8 cellular contexts compared by ENCODE assay signal in the genomic region with DNA sequence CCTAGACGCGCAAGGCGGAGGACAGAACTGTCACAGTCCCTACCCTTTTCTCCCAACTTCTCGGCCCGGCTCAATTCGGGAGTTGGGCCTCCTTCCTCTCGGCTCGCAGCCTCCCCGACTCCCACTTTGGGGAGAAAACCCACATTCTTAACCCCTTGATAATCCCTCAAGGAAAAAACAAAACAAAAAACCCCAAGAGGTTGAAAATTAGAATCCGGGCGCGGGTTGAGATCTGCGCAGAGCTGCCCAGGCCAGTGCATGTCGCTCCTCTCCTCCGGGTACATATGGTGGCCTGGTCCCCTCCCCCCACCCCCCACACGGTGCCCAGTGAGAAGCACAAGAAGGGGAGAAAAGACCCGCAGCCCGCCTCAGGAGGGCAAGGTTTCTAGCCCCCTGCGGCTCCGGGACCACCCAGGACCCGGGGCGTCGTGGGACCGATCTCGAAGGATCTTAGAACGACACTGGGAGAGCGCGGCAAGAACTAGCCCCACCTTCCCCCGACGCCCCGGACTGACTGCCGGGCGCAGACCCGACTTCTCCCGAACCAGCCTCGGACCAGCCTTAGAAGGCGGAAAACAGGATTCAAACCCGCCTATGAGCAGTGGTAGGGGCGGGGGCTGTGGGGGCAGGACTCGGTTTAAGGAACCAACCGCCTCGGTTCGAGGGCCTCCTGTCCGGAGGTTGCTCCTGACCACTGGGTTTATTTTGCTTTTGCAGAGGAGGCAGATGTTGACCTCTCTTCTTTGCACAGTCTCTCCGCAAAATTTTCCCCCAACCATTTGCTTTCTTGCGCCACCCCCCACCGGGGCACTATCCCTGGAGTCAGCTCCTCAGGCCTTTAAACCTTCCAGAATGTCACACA. TPM values are rescaled to one million over a fixed set of nuclear protein-coding genes. Genes with fewer than 3 reads are reported as not detected.
DNase-seq lines count a peak whose midpoint lies in the region; ATAC-seq and TF ChIP-seq lines count a peak whose summit lies in the region.

No MANE protein-coding gene starts in this region.

- peak overlapping the region; percentile 92 for H3K4me3 ChIP-seq in BJ (ENCODE audit: low read depth, low read length)
- peak overlapping the region; percentile 76 for H3K4me3 ChIP-seq in PC-3 (ENCODE audit: low read length)
- H3K4me3 ChIP-seq in fibroblast of lung (replicated peaks in 1 of 4; ENCODE audit: control extremely low read depth in 1 of 4, insufficient read depth in 1 of 4, low read depth in 3 of 4, low read length in 4 of 4): peak overlapping the region; percentile 45 to 96 (median 94)

- TF ChIP-seq CTCF in BJ (IDR thresholded peaks at IDR 0.05; ENCODE audit: insufficient read depth, low read depth, low read length) (no peak), PC-3 (conservative IDR thresholded peaks at IDR 0.05; ENCODE audit: low read depth, low read length) (no peak), fibroblast of lung (conservative IDR thresholded peaks at IDR 0.05 in 1 of 2, IDR thresholded peaks at IDR 0.05 in 1 of 2; ENCODE audit: low read depth in 1 of 2, low read length in 2 of 2) (no peak), neural crest cell (conservative IDR thresholded peaks at IDR 0.05) (no peak)

- no peaks in the 10 kb centered on the region for H3F3A ChIP-seq in PC-3 (ENCODE audit: low read length, unreplicated experiment)

- H3K4me3 Mint-ChIP-seq in neural crest cell: peak overlapping the region; percentile 88

- no peaks in the 10 kb centered on the region for H3K9me2 ChIP-seq in PC-3 (replicated peaks; ENCODE audit: low read length)

- H2AFZ ChIP-seq in PC-3 (ENCODE audit: low read length): peak overlapping the region; percentile 94
- peak overlapping the region; percentile 56 for H2AFZ ChIP-seq in fibroblast of lung (ENCODE audit: low read length)

- H4K20me1 ChIP-seq in PC-3 (ENCODE audit: low read length) (no peaks in the 10 kb centered on the region), fibroblast of lung (ENCODE audit: control insufficient read depth, extremely low read depth, insufficient read depth, low read length) (no peaks in the 10 kb centered on the region)

- H3K27me3 ChIP-seq in BJ (ENCODE audit: control insufficient read depth, insufficient read depth, low read length): no peaks in the 10 kb centered on the region
- peaks cover 35% of the 10 kb centered on the region for H3K27me3 ChIP-seq in PC-3 (ENCODE audit: low read length)
- no peaks in the 10 kb centered on the region for H3K27me3 ChIP-seq in fibroblast of lung (ENCODE audit: control insufficient read depth, insufficient read depth, low read length)

- H3K79me2 ChIP-seq in PC-3 (ENCODE audit: low read length) (no peaks in the 10 kb centered on the region), fibroblast of lung (ENCODE audit: control insufficient read depth, insufficient read depth, low read length) (peaks cover 29% of the 10 kb centered on the region)

- H3K27ac ChIP-seq in PC-3 (ENCODE audit: low read length) (no peak overlapping the region), fibroblast of lung (ENCODE audit: insufficient read depth, low read length) (peak overlapping the region; percentile 90)

- H3K36me3 ChIP-seq in BJ (ENCODE audit: control insufficient read depth, insufficient read depth, low read length) (peaks cover 10% of the 10 kb centered on the region; the same call in 1 of the 2 replicates), PC-3 (ENCODE audit: low read depth, low read length) (no peaks in the 10 kb centered on the region), fibroblast of lung (ENCODE audit: control insufficient read depth, insufficient read depth, low read length) (peaks cover 2% of the 10 kb centered on the region)

- no TSS peak for BruUV-seq in PC-3 (replicated peaks; lab: Mats Ljungman, UMichigan)

- H3K27ac Mint-ChIP-seq in neural crest cell (ENCODE audit: unreplicated experiment): no peak overlapping the region

- H3K4me1 Mint-ChIP-seq in neural crest cell: peaks cover 42% of the 10 kb centered on the region

- no peaks in the 10 kb centered on the region for H3K9me3 ChIP-seq in PC-3 (ENCODE audit: low read length)
- no peaks in the 10 kb centered on the region for H3K9me3 ChIP-seq in fibroblast of lung (ENCODE audit: control insufficient read depth, insufficient read depth, low read depth, low read length)

- ATAC-seq in PC-3 (peak; percentile 4; the same call in 1 of the 2 replicates), GM18498 (IDR thresholded peaks at IDR 0.05; ENCODE audit: unreplicated experiment) (no peak)

- POLR2A ChIA-PET in BJ (lab: Charles Lee): no interaction called here
- POLR2A ChIA-PET in PC-3 (lab: Charles Lee; ENCODE audit: unreplicated experiment): no interaction called here

- H3K9me3 Mint-ChIP-seq in neural crest cell: no peaks in the 10 kb centered on the region

- intact Hi-C loops in PC-3 (cut with micrococcal nuclease): loop anchor here (1.0 to 5.0 kb wide), 3 partner anchors 296 to 574 kb away; no protein-coding TSS in a partner anchor

- peaks cover 41% of the 10 kb centered on the region for H3K4me1 ChIP-seq in PC-3 (ENCODE audit: insufficient read depth, low read length)
- H3K4me1 ChIP-seq in fibroblast of lung (ENCODE audit: control insufficient read depth, extremely low read depth, insufficient read depth, low read length): peaks cover 9% of the 10 kb centered on the region

- H3K36me3 Mint-ChIP-seq in neural crest cell (ENCODE audit: low read depth): no peaks in the 10 kb centered on the region

- peaks cover 99% of the 10 kb centered on the region for H3K27me3 Mint-ChIP-seq in neural crest cell (ENCODE audit: low read depth)

- H3K4me2 ChIP-seq in PC-3 (ENCODE audit: low read length) (peak overlapping the region; percentile 98), fibroblast of lung (ENCODE audit: extremely low read depth, insufficient read depth, low read length) (peak overlapping the region; percentile 95)

- CTCF ChIA-PET in BJ (lab: Yijun Ruan, JAX): interaction anchor here (0.7 to 5.0 kb wide), 6 partner anchors 8 to 565 kb away, joined by 3 to 34 read pairs (median 5); no protein-coding TSS in a partner anchor
- CTCF ChIA-PET in PC-3 (lab: Charles Lee): interaction anchor here (0.6 to 1.5 kb wide), 2 partner anchors 318 to 1817 kb away, joined by 3 read pairs; no protein-coding TSS in a partner anchor

- H3K9ac ChIP-seq in PC-3 (ENCODE audit: low read length): peak overlapping the region; percentile 18
- peak overlapping the region; percentile 48 for H3K9ac ChIP-seq in fibroblast of lung (ENCODE audit: insufficient read depth, low read length)

- DNase-seq in BJ (ENCODE audit: low read depth): no peak
- no peak for DNase-seq in PC-3
- peak; percentile 75 to 89 for DNase-seq in fibroblast of lung (ENCODE audit: low read depth in 2 of 2)
- no peak for DNase-seq in neural crest cell (ENCODE audit: low read depth, low spot score)
- DNase-seq in epidermal melanocyte (ENCODE audit: insufficient read length, low spot score): no peak
- DNase-seq in activated gamma-delta T cell treated with Interleukin-2 at 50 U/mL for 16 hours: no peak
- no peak for DNase-seq in HUDEP-2 (lab: John Stamatoyannopoulos, UW; ENCODE audit: unreplicated experiment in 76 of 76)

RNA-seq across cellular contexts. Expression of gene PDGFRA, which starts 2.5 kb away (rescaled TPM):
- polyA plus RNA-seq in BJ (2011; rRNA removed): 90.5 and 129 TPM in 2 replicates
- 84.9 and 119 TPM in 2 replicates for polyA minus RNA-seq in BJ (2011; rRNA and poly(A)+ RNA removed)
- 1.1 and 1.9 TPM in 2 replicates for total RNA-seq in PC-3 (2014; rRNA removed)
- 350 and 363 TPM in 2 replicates for total RNA-seq in fibroblast of lung
- polyA plus RNA-seq in fibroblast of lung: 284 and 342 TPM in 2 replicates
- polyA plus RNA-seq in fibroblast of lung (2012): 148 and 177 TPM in 2 replicates
- polyA minus RNA-seq in fibroblast of lung (ENCODE audit: low replicate concordance): 184 and 245 TPM in 2 replicates
- 1.9 and 2.1 TPM in 2 replicates for total RNA-seq in neural crest cell

Comparison
In these comparisons a context has a peak if more than half of its experiments do, and no peak if none do; other contexts are left out.
1. DNase-seq: peak in fibroblast of lung (2 of 2); none in BJ (single experiment), PC-3 (single experiment), neural crest cell (single experiment), epidermal melanocyte (single experiment), activated gamma-delta T cell treated with Interleukin-2 at 50 U/mL for 16 hours (single experiment) and HUDEP-2 (0 of 76).
2. RNA of gene PDGFRA, which starts 2.5 kb away (total RNA-seq): 350 to 363 TPM in fibroblast of lung; 1.9 to 2.1 TPM in neural crest cell and 1.1 to 1.9 TPM in PC-3; every median in the first group is over 100 times any median in the second.
3. Peak in every context shown above with its lines, with median percentiles within 50 percentile points of each other: H3K4me3 ChIP-seq.